20 cellular contexts compared by ENCODE assay signal in the genomic region with DNA sequence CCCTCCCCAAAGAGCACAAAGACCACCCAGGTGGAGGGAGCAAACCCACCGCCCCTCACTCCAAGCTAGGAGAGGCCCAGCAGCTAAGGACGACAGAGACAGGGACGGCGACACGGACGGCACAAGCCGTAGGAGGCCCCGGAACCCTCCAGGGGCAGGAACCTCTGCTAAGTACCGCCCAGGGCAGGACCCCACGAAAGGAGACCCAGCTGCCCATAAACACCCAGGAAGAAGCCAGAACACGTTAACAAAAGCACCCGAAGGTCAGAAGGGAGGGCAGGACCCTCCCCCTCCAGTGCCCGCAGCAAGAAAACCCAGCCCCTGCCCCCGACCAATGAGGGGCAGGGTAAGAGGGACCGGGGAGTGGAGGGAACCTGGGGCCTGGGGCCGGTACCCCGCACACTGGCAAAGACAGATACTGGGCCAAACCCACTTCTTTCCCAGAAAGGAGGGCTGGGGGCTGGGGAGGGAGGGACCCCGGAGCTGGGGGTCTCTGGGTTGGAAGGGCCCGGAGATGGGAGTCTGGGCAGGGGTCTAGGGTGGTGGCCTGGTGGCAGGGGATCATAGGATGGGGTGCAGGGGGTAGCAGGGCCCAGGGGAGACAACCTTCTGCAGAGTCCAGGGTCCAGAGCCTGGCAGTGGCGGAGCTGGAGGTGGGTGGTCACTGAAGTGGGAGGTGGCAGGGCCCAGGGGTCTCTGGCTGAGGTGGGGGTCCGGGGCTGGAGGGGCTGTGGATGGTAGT. TPM values are rescaled to one million over a fixed set of nuclear protein-coding genes. Genes with fewer than 3 reads are reported as not detected.
DNase-seq lines count a peak whose midpoint lies in the region; ATAC-seq and TF ChIP-seq lines count a peak whose summit lies in the region.
"Had no signal": no experiment of that assay in that cellular context is flagged by ENCODE, and none has a peak within 500 bp of the region (broad histone marks: within the 10 kb centered on the region; RNA-seq: fewer than 3 reads in every experiment).

No MANE protein-coding gene starts in this region.

- peak; percentile 62 for DNase-seq in activated effector memory CD4-positive, alpha-beta T cell treated with anti-CD3 and anti-CD28 coated beads, Interleukin-2, amount 50 U/mL, for 16 hours
- DNase-seq in activated effector memory CD4-positive, alpha-beta T cell treated with Interleukin-2 at 50 U/mL for 16 hours = no peak
- no peak for DNase-seq in NT2/D1 (ENCODE audit: low read depth, low spot score)
- DNase-seq in stimulated activated effector memory CD8-positive, alpha-beta T cell treated with anti-CD3 and anti-CD28 coated beads, Interleukin-12 subunit alpha, Interleukin-12 subunit beta, amount 100 ng/mL, for 72 hours (ENCODE audit: low spot score in 2 of 2) = no peak
- no peak for DNase-seq in AG08395 (ENCODE audit: low spot score)
- no peak for DNase-seq in omental fat pad (ENCODE audit: low spot score)
- DNase-seq in epidermal melanocyte (ENCODE audit: insufficient read length, low spot score) = no peak
- DNase-seq: activated T-cell treated with anti-CD3 and anti-CD28 coated beads for 4 hours, DMS153, erythroblast, heart right ventricle, kidney glomerular epithelial cell, NCI-H1436, NCI-H2227 treated with DMSO at 0.1 percent for 48 hours had no signal

- WGBS in gastroesophageal sphincter (ENCODE audit: low coverage in 1 of 2), 2 donors = 76 to 77% methylated on average over 2 of the region's 21 CpGs

- TF ChIP-seq EP300 in gastroesophageal sphincter (IDR thresholded peaks at IDR 0.05) = no peak

- peak overlapping the region in 3 of 4 donors; percentile 47 to 82 (median 80) for H3K27ac ChIP-seq in gastroesophageal sphincter
- H3K27ac ChIP-seq: heart right ventricle, HL-60, KMS-11, right atrium auricular region had no signal

- peak overlapping the region; percentile 66 for H3K4me3 Mint-ChIP-seq in stimulated activated effector memory CD8-positive, alpha-beta T cell treated with anti-CD3 and anti-CD28 coated beads, Interleukin-12 subunit alpha, Interleukin-12 subunit beta, amount 100 ng/mL, for 72 hours

- H3K9me3 Mint-ChIP-seq in stimulated activated effector memory CD8-positive, alpha-beta T cell treated with anti-CD3 and anti-CD28 coated beads, Interleukin-12 subunit alpha, Interleukin-12 subunit beta, amount 100 ng/mL, for 72 hours = no peaks in the 10 kb centered on the region

- peak overlapping the region; percentile 42 for H3K9ac ChIP-seq in NT2/D1 (ENCODE audit: insufficient read length, low read depth)
- H3K9ac ChIP-seq: KMS-11 had no signal

- H3K4me3 ChIP-seq in NT2/D1 (ENCODE audit: insufficient read length, low read depth) (no peak overlapping the region), gastroesophageal sphincter (no peak overlapping the region)
- H3K4me3 ChIP-seq: heart right ventricle, right atrium auricular region had no signal

- TF ChIP-seq POLR2A in gastroesophageal sphincter (IDR thresholded peaks at IDR 0.05) = no peak

- H3K27me3 ChIP-seq in NT2/D1 (ENCODE audit: insufficient read depth, insufficient read length) (no peaks in the 10 kb centered on the region), gastroesophageal sphincter (no peaks in the 10 kb centered on the region)
- H3K27me3 ChIP-seq: adrenal gland, heart right ventricle, right atrium auricular region had no signal

- no peak for TF ChIP-seq CTCF in gastroesophageal sphincter (IDR thresholded peaks at IDR 0.05)
- no peak for TF ChIP-seq CTCF in omental fat pad (IDR thresholded peaks at IDR 0.05)

- ATAC-seq in gastroesophageal sphincter (no peak), omental fat pad (ENCODE audit: low FRiP score) (no peak)
- ATAC-seq in stimulated activated effector memory CD8-positive, alpha-beta T cell treated with anti-CD3 and anti-CD28 coated beads, Interleukin-12 subunit alpha, Interleukin-12 subunit beta, amount 100 ng/mL, for 72 hours = no peak
- ATAC-seq: activated CD4-positive, CD25-positive, alpha-beta regulatory T cell treated with anti-CD3 and anti-CD28 coated beads, Interleukin-2, amount 50 U/mL, for 24 hours had no signal

- H3K36me3 Mint-ChIP-seq in stimulated activated effector memory CD8-positive, alpha-beta T cell treated with anti-CD3 and anti-CD28 coated beads, Interleukin-12 subunit alpha, Interleukin-12 subunit beta, amount 100 ng/mL, for 72 hours = peaks cover 6% of the 10 kb centered on the region

- peaks cover 30% of the 10 kb centered on the region for H3K4me1 Mint-ChIP-seq in stimulated activated effector memory CD8-positive, alpha-beta T cell treated with anti-CD3 and anti-CD28 coated beads, Interleukin-12 subunit alpha, Interleukin-12 subunit beta, amount 100 ng/mL, for 72 hours

- H3K36me3 ChIP-seq in NT2/D1 (ENCODE audit: insufficient read depth, insufficient read length, low read length) (peaks cover 18% of the 10 kb centered on the region), gastroesophageal sphincter (peaks cover 0 to 13% of the 10 kb centered on the region in 2 donors)
- H3K36me3 ChIP-seq: adrenal gland, heart right ventricle, right atrium auricular region had no signal

- H3K9me3 ChIP-seq in NT2/D1 (ENCODE audit: insufficient read depth, low read length) (no peaks in the 10 kb centered on the region), gastroesophageal sphincter (no peaks in the 10 kb centered on the region)
- H3K9me3 ChIP-seq: adrenal gland, heart right ventricle, right atrium auricular region had no signal

- H3K4me1 ChIP-seq in NT2/D1 (ENCODE audit: insufficient read depth, insufficient read length) = peaks cover 9% of the 10 kb centered on the region
- H3K4me1 ChIP-seq in gastroesophageal sphincter = peaks cover 0 to 38% (median 23%) of the 10 kb centered on the region in 3 donors

- no peak overlapping the region for H3K27ac Mint-ChIP-seq in stimulated activated effector memory CD8-positive, alpha-beta T cell treated with anti-CD3 and anti-CD28 coated beads, Interleukin-12 subunit alpha, Interleukin-12 subunit beta, amount 100 ng/mL, for 72 hours

RNA-seq across cellular contexts. Expression of gene BTBD2, which starts 2.4 kb away (rescaled TPM):
- 100 to 1,000 TPM in 1 of 4 donors, 10 to 100 TPM in 3; 44.0 to 125 (median 59.9) TPM for total RNA-seq in gastroesophageal sphincter
- total RNA-seq in omental fat pad = 10 to 100 TPM; 37.1 to 58.3 (median 52.8) TPM

RNA-seq across cellular contexts. Expression of gene MKNK2, which starts 37.9 kb away (rescaled TPM):
- total RNA-seq in gastroesophageal sphincter (100 to 1,000 TPM in 3 of 4 donors, 10 to 100 TPM in 1; 98.4 to 195 (median 173) TPM), omental fat pad (100 to 1,000 TPM; 133 to 232 (median 178) TPM)
